Comparison of ENCODE assay signal across 15 cellular contexts in the genomic region with DNA sequence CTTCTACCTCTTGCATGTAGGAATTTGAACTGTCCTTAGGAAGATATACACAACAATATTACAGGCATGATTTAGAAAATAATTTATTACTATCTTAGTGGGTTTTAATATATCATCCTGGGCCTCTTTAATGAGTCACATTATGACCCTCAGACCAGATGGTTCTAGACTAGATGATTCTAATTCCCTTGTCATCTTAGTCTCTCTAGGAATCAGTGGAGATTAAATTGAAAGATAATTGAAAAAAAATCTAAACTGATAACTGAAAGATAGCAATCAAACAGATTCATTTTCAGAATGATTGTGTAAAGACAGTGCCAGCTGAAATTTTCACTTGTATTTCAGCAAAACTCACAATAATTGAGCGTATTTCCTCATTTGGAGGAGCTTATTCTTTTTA.
"Had no signal": no experiment of that assay in that cellular context is flagged by ENCODE, and none has a peak within 500 bp of the region (broad histone marks: within the 10 kb centered on the region; RNA-seq: fewer than 3 reads in every experiment).

No MANE protein-coding gene starts in this region.

- H3K9me3 ChIP-seq: mucosa of descending colon, neutrophil, right atrium auricular region, transverse colon had no signal

- H3K4me2 ChIP-seq: smooth muscle cell had no signal

- FAIRE-seq: islet of Langerhans had no signal

- H3K4me3 ChIP-seq: mucosa of descending colon, right atrium auricular region, SK-N-MC, smooth muscle cell, transverse colon had no signal

- H3K4me1 Mint-ChIP-seq: naive thymus-derived CD8-positive, alpha-beta T cell; WTC11 had no signal

- H3K9me3 Mint-ChIP-seq: activated naive CD4-positive, alpha-beta T cell treated with anti-CD3 and anti-CD28 coated beads for 36 hours; naive thymus-derived CD8-positive, alpha-beta T cell; WTC11 had no signal

- DNase-seq: activated CD4-positive, alpha-beta T cell treated with anti-CD3 and anti-CD28 coated beads for 48 hours; activated naive CD4-positive, alpha-beta T cell treated with anti-CD3 and anti-CD28 coated beads for 36 hours; activated T-cell treated with anti-CD3 and anti-CD28 coated beads, Interleukin-2, amount 50 U/mL, for 48 hours; amygdala; cerebellar nuclear complex; head of caudate nucleus; mucosa of descending colon; naive thymus-derived CD8-positive, alpha-beta T cell; transverse colon had no signal

- H3K27me3 ChIP-seq: right atrium auricular region, transverse colon had no signal

- H3K36me3 Mint-ChIP-seq: naive thymus-derived CD8-positive, alpha-beta T cell; WTC11 had no signal

- H3K27ac ChIP-seq: neutrophil, right atrium auricular region, SK-N-MC, transverse colon had no signal

- H3K4me1 ChIP-seq: right atrium auricular region, transverse colon had no signal

- H3K36me3 ChIP-seq: neutrophil, right atrium auricular region, transverse colon had no signal

- ATAC-seq: mucosa of descending colon; naive thymus-derived CD8-positive, alpha-beta T cell; WTC11 had no signal

- H3K4me3 Mint-ChIP-seq: activated naive CD4-positive, alpha-beta T cell treated with anti-CD3 and anti-CD28 coated beads for 36 hours; naive thymus-derived CD8-positive, alpha-beta T cell; WTC11 had no signal

- H3K27ac Mint-ChIP-seq: naive thymus-derived CD8-positive, alpha-beta T cell; WTC11 had no signal
